Comparison of ENCODE assay signal across 8 cellular contexts in genomic region chr12:103966736-103967135, GRCh38. TPM values are rescaled to one million over a fixed set of nuclear protein-coding genes. Genes with fewer than 3 reads are reported as not detected.
A peak's percentile ranks its signal among the peaks of the same experiment; 100 is the strongest.
DNase-seq lines count a peak whose midpoint lies in the region; ATAC-seq and TF ChIP-seq lines count a peak whose summit lies in the region.

No MANE protein-coding gene starts in this region.

- H3K79me1 ChIP-seq in IMR-90 (ENCODE audit: low read depth in 1 of 2, low read length in 2 of 2), result peaks cover 11 to 63% of the 10 kb centered on the region in 2 experiments; a peak in 3 of 4 replicates

- BruUV-seq in A673 (replicated peaks; lab: Mats Ljungman, UMichigan) (TSS peak; percentile 55), IMR-90 (replicated peaks; lab: Mats Ljungman, UMichigan) (TSS peak; percentile 49)

- H3K23ac ChIP-seq in IMR-90 (ENCODE audit: low read depth, low read length), result peak overlapping the region; percentile 98; the same call in 1 of the 2 replicates

- no peaks in the 10 kb centered on the region for H3K27me3 ChIP-seq in A673 (replicated peaks; ENCODE audit: insufficient read depth, low read depth, low read length, poor library complexity)
- H3K27me3 ChIP-seq in IMR-90 (ENCODE audit: control insufficient read depth, insufficient read depth, low read length), result no peaks in the 10 kb centered on the region
- no peaks in the 10 kb centered on the region for H3K27me3 ChIP-seq in muscle layer of colon (ENCODE audit: control insufficient read depth in 1 of 2, insufficient read depth in 2 of 2, low read length in 2 of 2)

- no peak overlapping the region for H2AK5ac ChIP-seq in IMR-90 (ENCODE audit: low read depth, low read length)

- H3K4me1 ChIP-seq in A673 (ENCODE audit: insufficient read depth, low read length, poor library complexity, severe bottlenecking) (peaks cover 9% of the 10 kb centered on the region), IMR-90 (ENCODE audit: control insufficient read depth, insufficient read depth, low read length) (peaks cover 12% of the 10 kb centered on the region), muscle layer of colon (ENCODE audit: insufficient read depth, low read length) (peaks cover 41% of the 10 kb centered on the region)

- peak overlapping the region; percentile 91; the same call in 1 of the 2 replicates for H3K14ac ChIP-seq in IMR-90 (replicated peaks; ENCODE audit: low read depth, low read length)

- H3K36me3 Mint-ChIP-seq in central memory CD8-positive, alpha-beta T cell (ENCODE audit: insufficient read depth), result peaks cover 19% of the 10 kb centered on the region

- peaks cover 58% of the 10 kb centered on the region for H3K4me1 Mint-ChIP-seq in central memory CD8-positive, alpha-beta T cell

- H3K36me3 ChIP-seq in A673 (ENCODE audit: insufficient read depth, low read length, poor library complexity, severe bottlenecking) (peaks cover 5% of the 10 kb centered on the region), IMR-90 (ENCODE audit: control insufficient read depth, insufficient read depth, low read length) (peaks cover 1% of the 10 kb centered on the region), muscle layer of colon (ENCODE audit: insufficient read depth, low read length) (no peaks in the 10 kb centered on the region)

- no peaks in the 10 kb centered on the region for H3K9me3 Mint-ChIP-seq in central memory CD8-positive, alpha-beta T cell

- TF ChIP-seq CTCF in A673 (conservative IDR thresholded peaks at IDR 0.05; ENCODE audit: low read depth, low read length) (no peak), IMR-90 (conservative IDR thresholded peaks at IDR 0.05; ENCODE audit: low read depth, low read length) (no peak), GM10248 (IDR thresholded peaks at IDR 0.05; ENCODE audit: control extremely low read depth, extremely low read depth, low read depth, missing control alignments) (no peak)

- POLR2A ChIA-PET in A673 (lab: Charles Lee; ENCODE audit: low non-redundant PET) (no interaction called here), IMR-90 (lab: Charles Lee; ENCODE audit: unreplicated experiment) (interaction anchor here (1.4 kb wide), 1 partner anchor 10 kb away, joined by 6 read pairs; a partner anchor contains a TSS), GM10248 (lab: Yijun Ruan, JAX) (interaction anchor here (0.7 to 2.1 kb wide), 3 partner anchors 10 to 93 kb away, joined by 6 to 15 read pairs (median 8); partner anchors contain the start of gene HSP90B1)

- no peaks in the 10 kb centered on the region for H3K9me3 ChIP-seq in A673 (ENCODE audit: low read depth, low read length, poor library complexity, severe bottlenecking)
- no peaks in the 10 kb centered on the region for H3K9me3 ChIP-seq in IMR-90 (ENCODE audit: control insufficient read depth, insufficient read depth, low read length)
- no peaks in the 10 kb centered on the region for H3K9me3 ChIP-seq in muscle layer of colon (ENCODE audit: low read length)

- no peak overlapping the region for H3K18ac ChIP-seq in IMR-90 (ENCODE audit: low read depth, low read length)

- H3K27ac ChIP-seq in A673 (ENCODE audit: low read depth, low read length, poor library complexity, severe bottlenecking) (peak overlapping the region; percentile 86), IMR-90 (ENCODE audit: insufficient read depth, low read length) (peak overlapping the region; percentile 77; the same call in 1 of the 2 replicates), muscle layer of colon (ENCODE audit: low read depth, low read length) (peak overlapping the region; percentile 88)

- H3K4me2 ChIP-seq in IMR-90 (ENCODE audit: low read depth, low read length), result peak overlapping the region; percentile 87

- H2BK15ac ChIP-seq in IMR-90 (ENCODE audit: low read depth, low read length), result no peak overlapping the region

- peak overlapping the region; percentile 61 for H3K4me3 ChIP-seq in A673 (ENCODE audit: low read depth, low read length, poor library complexity, severe bottlenecking)
- peak overlapping the region; percentile 85 for H3K4me3 ChIP-seq in IMR-90 (ENCODE audit: insufficient read depth, low read depth, low read length)
- H3K4me3 ChIP-seq in muscle layer of colon (ENCODE audit: low read depth in 1 of 2, low read length in 2 of 2), result peak overlapping the region; percentile 69 to 90

- TF ChIP-seq POLR2A in IMR-90 (IDR thresholded peaks at IDR 0.05; ENCODE audit: low read depth, low read length), result no peak

- no peak overlapping the region for H2BK120ac ChIP-seq in IMR-90 (ENCODE audit: low read depth, low read length)

- no CpG with 5 or more reads among the region's 1 CpG for WGBS in IMR-90 (ENCODE audit: extremely low coverage in 2 of 2, insufficient read length in 1 of 2), 2 experiments

- H2AFZ ChIP-seq in IMR-90 (replicated peaks; ENCODE audit: low read length, poor library complexity), result no peak overlapping the region

- peak overlapping the region; percentile 12; the same call in 1 of the 2 replicates for H4K5ac ChIP-seq in IMR-90 (ENCODE audit: low read depth, low read length)

- peak overlapping the region; percentile 51 for H3K4ac ChIP-seq in IMR-90 (ENCODE audit: low read depth, low read length)

- no peak overlapping the region for H2AK9ac ChIP-seq in IMR-90 (replicated peaks; ENCODE audit: low read depth, low read length, poor library complexity)

- H3K4me3 Mint-ChIP-seq in central memory CD8-positive, alpha-beta T cell, result peak overlapping the region; percentile 95

- no peak for ATAC-seq in IMR-90 (ENCODE audit: low read depth)
- ATAC-seq in central memory CD8-positive, alpha-beta T cell (replicated peaks; ENCODE audit: extremely low read depth, poor library complexity, severe bottlenecking), result no peak
- ATAC-seq in HG03135 (IDR thresholded peaks at IDR 0.05; ENCODE audit: unreplicated experiment), result no peak

- no peak for TF ChIP-seq RAD21 in IMR-90 (IDR thresholded peaks at IDR 0.05; ENCODE audit: low read length)

- CTCF ChIA-PET in A673 (lab: Charles Lee), result interaction anchor here (1.5 to 1.6 kb wide), 2 partner anchors 10 to 143 kb away, joined by 4 to 8 read pairs; a partner anchor contains a TSS
- CTCF ChIA-PET in IMR-90 (lab: Yijun Ruan, JAX), result interaction anchor here (1.2 kb wide), 1 partner anchor 101 kb away, joined by 3 read pairs; no protein-coding TSS in a partner anchor
- CTCF ChIA-PET in GM10248 (lab: Yijun Ruan, JAX), result interaction anchor here (1.3 to 3.7 kb wide), 4 partner anchors 9 to 142 kb away, joined by 3 to 12 read pairs (median 4); no protein-coding TSS in a partner anchor

- in situ Hi-C loops in IMR-90 (cut with MboI; ENCODE audit: low sequenced_read_pairs), result no loop called here

- H3K9me1 ChIP-seq in IMR-90 (ENCODE audit: insufficient read depth, low read length), result peaks cover 4% of the 10 kb centered on the region; the same call in 1 of the 2 replicates

- no peak overlapping the region for H4K91ac ChIP-seq in IMR-90 (ENCODE audit: insufficient read depth, low read depth, low read length)

- DNase-seq in A673 (ENCODE audit: low spot score) (no peak), IMR-90 (no peak), GM10248 (ENCODE audit: extremely low spot score) (no peak), NCI-H2171 treated with DMSO at 0.1 percent for 48 hours (lab: John Stamatoyannopoulos, UW) (no peak), RKO (ENCODE audit: low spot score) (no peak)
- DNase-seq in central memory CD8-positive, alpha-beta T cell (ENCODE audit: low spot score in 2 of 2), result no peak

- H2BK20ac ChIP-seq in IMR-90 (ENCODE audit: low read depth, low read length), result no peak overlapping the region

- peak overlapping the region; percentile 84 for H2BK5ac ChIP-seq in IMR-90 (ENCODE audit: low read depth, low read length, poor library complexity, severe bottlenecking)

- dilution Hi-C loops in IMR-90 (cut with HindIII; ENCODE audit: low sequenced_read_pairs, unreplicated experiment), result no loop called here

- peak overlapping the region; percentile 99 for H3K27ac Mint-ChIP-seq in central memory CD8-positive, alpha-beta T cell (ENCODE audit: low read depth)

- H3K56ac ChIP-seq in IMR-90 (ENCODE audit: extremely low read depth, insufficient read depth, low read length), result peak overlapping the region; percentile 96; the same call in 1 of the 2 replicates

- H3K27me3 Mint-ChIP-seq in central memory CD8-positive, alpha-beta T cell, result no peaks in the 10 kb centered on the region

- peak overlapping the region; percentile 92 for H3K9ac ChIP-seq in IMR-90 (ENCODE audit: low read depth, low read length)
- peak overlapping the region; percentile 78 for H3K9ac ChIP-seq in muscle layer of colon (ENCODE audit: low read length)

- peaks cover 24% of the 10 kb centered on the region for H4K20me1 ChIP-seq in IMR-90 (ENCODE audit: insufficient read depth, low read length)

- intact Hi-C loops in A673 (cut with micrococcal nuclease; ENCODE audit: unreplicated experiment), result loop anchor here (1.0 kb wide), 1 partner anchor 9 kb away; a partner anchor contains a TSS
- intact Hi-C loops in IMR-90 (cut with micrococcal nuclease), result loop anchor here (2.0 to 10.0 kb wide), 3 partner anchors 82 to 318 kb away; partner anchors contain the start of gene HCFC2

- H4K8ac ChIP-seq in IMR-90 (ENCODE audit: low read depth in 2 of 2, low read length in 2 of 2), result peak overlapping the region; percentile 24 to 77; a peak in 2 of 4 replicates

TF ChIP-seq in IMR-90, 13 proteins besides CTCF, POLR2A, EP300 and RAD21 (continues in another document):
- TF ChIP-seq MAFK (IDR thresholded peaks at IDR 0.05; ENCODE audit: low read depth, low read length) (no peak), ELK1 (IDR thresholded peaks at IDR 0.05; ENCODE audit: borderline replicate concordance, low read depth, low read length) (no peak), CEBPB (IDR thresholded peaks at IDR 0.05; ENCODE audit: low read depth, low read length) (no peak), BHLHE40 (IDR thresholded peaks at IDR 0.05; ENCODE audit: low read depth, low read length) (no peak), RCOR1 (IDR thresholded peaks at IDR 0.05; ENCODE audit: insufficient replicate concordance, low read length) (no peak)

RNA-seq across cellular contexts. Expression of gene TDG, which starts 1.1 kb away (rescaled TPM):
- total RNA-seq in A673 (2021) (54.1 and 59.4 TPM in 2 replicates), IMR-90 (2012; rRNA removed) (14.0 and 24.2 TPM in 2 replicates)
- 11.5 and 14.7 TPM in 2 replicates for polyA plus RNA-seq in IMR-90 (2012; rRNA removed)
- polyA plus RNA-seq in IMR-90 (2012; cell fraction: cytosol; rRNA removed), result 2.8 and 3.1 TPM in 2 replicates
- polyA plus RNA-seq in IMR-90 (2012; cell fraction: nucleus; rRNA removed; ENCODE audit: low replicate concordance), result 3.7 and 20.5 TPM in 2 replicates

RNA-seq across cellular contexts. Expression of gene HSP90B1, which starts 36.5 kb away (rescaled TPM):
- 955 and 970 TPM in 2 replicates for total RNA-seq in A673 (2021)
- total RNA-seq in IMR-90 (2012; rRNA removed), result 398 and 587 TPM in 2 replicates
- polyA plus RNA-seq in IMR-90 (2012; rRNA removed), result 686 and 765 TPM in 2 replicates
- 62.7 and 145 TPM in 2 replicates for polyA plus RNA-seq in IMR-90 (2012; cell fraction: cytosol; rRNA removed)
- polyA plus RNA-seq in IMR-90 (2012; cell fraction: nucleus; rRNA removed; ENCODE audit: low replicate concordance), result 32.5 and 474 TPM in 2 replicates
